Comparison of ENCODE assay signal across 2 cellular contexts in genomic region chr13:73018336-73018735, GRCh38.
TF ChIP-seq lines count a peak whose summit lies in the region.

No MANE protein-coding gene starts in this region.

TF ChIP-seq in A549, 52 proteins besides CTCF, POLR2A, EP300 and RAD21 (continued from another document):
- TF ChIP-seq CHD2 (IDR thresholded peaks at IDR 0.05; ENCODE audit: low read length, partially characterized antibody) (no peak), SMC3 (IDR thresholded peaks at IDR 0.05) (no peak)

TF ChIP-seq in IMR-90, 13 proteins besides CTCF, POLR2A, EP300 and RAD21 (continued from another document):
- no peak for TF ChIP-seq CEBPB (IDR thresholded peaks at IDR 0.05; ENCODE audit: low read depth, low read length)
